8 cellular contexts compared by ENCODE assay signal in the genomic region with DNA sequence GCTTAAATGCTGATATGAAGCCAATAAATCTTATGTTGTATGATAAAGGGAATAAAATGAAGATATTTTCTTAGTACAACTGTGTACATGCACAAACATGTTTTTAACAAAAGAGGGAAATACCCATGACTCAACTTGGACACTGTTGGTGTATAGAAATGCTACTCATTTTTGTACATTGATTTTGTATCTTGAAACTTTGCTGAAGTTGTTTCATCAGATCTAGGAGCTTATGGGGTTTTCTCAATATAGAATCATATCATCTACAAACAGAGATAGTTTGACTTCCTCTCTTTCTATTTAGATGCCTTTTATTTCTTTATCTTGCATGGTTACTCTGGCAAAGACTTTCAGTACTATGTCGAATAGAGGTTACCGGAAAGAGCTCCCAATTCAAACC. TPM values are rescaled to one million over a fixed set of nuclear protein-coding genes. Genes with fewer than 3 reads are reported as not detected.
A peak's percentile ranks its signal among the peaks of the same experiment; 100 is the strongest.
DNase-seq lines count a peak whose midpoint lies in the region; ATAC-seq, FAIRE-seq and TF ChIP-seq lines count a peak whose summit lies in the region.
"Not testable (repeated sequence)": the region's sequence is repeated elsewhere in the genome, so short reads cannot be mapped to it uniquely, and the experiment has no call there.
"Had no signal": no experiment of that assay in that cellular context is flagged by ENCODE, and none has a peak within 500 bp of the region (broad histone marks: within the 10 kb centered on the region; RNA-seq: fewer than 3 reads in every experiment).

No MANE protein-coding gene starts in this region.

- not testable (repeated sequence) for H3K4me2 ChIP-seq in OCI-LY3 (ENCODE audit: low read length)

- H3K79me2 ChIP-seq in OCI-LY3 (ENCODE audit: low read length) = not testable (repeated sequence)

- DNase-seq in GM12865 (ENCODE audit: low read depth) = peak; percentile 43
- DNase-seq in activated T-cell treated with anti-CD3 and anti-CD28 coated beads, Interleukin-2, amount 50 U/mL, for 72 hours = not testable (repeated sequence)

- not testable (repeated sequence) for H3K36me3 ChIP-seq in OCI-LY3 (replicated peaks; ENCODE audit: low read depth, low read length)

- H3K9me3 Mint-ChIP-seq in activated T-cell treated with anti-CD3 and anti-CD28 coated beads, Interleukin-2, amount 50 U/mL, for 72 hours = peaks cover 8 to 10% of the 10 kb centered on the region in 2 donors

- ATAC-seq in GM18858 (IDR thresholded peaks at IDR 0.05; ENCODE audit: unreplicated experiment) (peak; percentile 64), GM21723 (IDR thresholded peaks at IDR 0.05; ENCODE audit: unreplicated experiment) (peak; percentile 68), HG02973 (IDR thresholded peaks at IDR 0.05; ENCODE audit: unreplicated experiment) (peak; percentile 61)
- ATAC-seq in activated T-cell treated with anti-CD3 and anti-CD28 coated beads, Interleukin-2, amount 50 U/mL, for 72 hours (replicated peaks in 1 of 2) = peak; percentile 75

- H3K27ac Mint-ChIP-seq in activated T-cell treated with anti-CD3 and anti-CD28 coated beads, Interleukin-2, amount 50 U/mL, for 72 hours = peak overlapping the region; percentile 97

- H3K27ac ChIP-seq in OCI-LY3 (ENCODE audit: low read length) = peak overlapping the region; percentile 67

- H2AFZ ChIP-seq in OCI-LY3 (ENCODE audit: low read depth, low read length) = not testable (repeated sequence)

- TF ChIP-seq CTCF in GM12865 (IDR thresholded peaks at IDR 0.05; ENCODE audit: insufficient read depth, low read depth, low read length, missing control alignments); OCI-LY3 (IDR thresholded peaks at IDR 0.05; ENCODE audit: low read depth, low read length): not testable (repeated sequence)

- peaks cover 35% of the 10 kb centered on the region for H3K4me1 Mint-ChIP-seq in activated T-cell treated with anti-CD3 and anti-CD28 coated beads, Interleukin-2, amount 50 U/mL, for 72 hours (ENCODE audit: low read depth)

- not testable (repeated sequence) for H3K9ac ChIP-seq in OCI-LY3 (ENCODE audit: low read length)

- H3K4me3 ChIP-seq in GM12865 (ENCODE audit: low read depth, low read length); OCI-LY3 (ENCODE audit: low read length): not testable (repeated sequence)

- peaks cover 11 to 22% of the 10 kb centered on the region in 2 donors for H3K36me3 Mint-ChIP-seq in activated T-cell treated with anti-CD3 and anti-CD28 coated beads, Interleukin-2, amount 50 U/mL, for 72 hours (ENCODE audit: insufficient read depth in 2 of 2)

- peak; percentile 31 for FAIRE-seq in endometrium (lab: Jason Lieb, UNC)

- H4K20me1 ChIP-seq in OCI-LY3 (ENCODE audit: insufficient read depth, low read length) = not testable (repeated sequence)

- H3K4me1 ChIP-seq in OCI-LY3 (ENCODE audit: low read length) = peaks cover 31% of the 10 kb centered on the region

- H3K27me3 ChIP-seq in OCI-LY3 (ENCODE audit: low read depth, low read length) = not testable (repeated sequence)

- H3K27me3 Mint-ChIP-seq in activated T-cell treated with anti-CD3 and anti-CD28 coated beads, Interleukin-2, amount 50 U/mL, for 72 hours (ENCODE audit: low read depth) = not testable (repeated sequence)

- H3K9me3 ChIP-seq in OCI-LY3 (ENCODE audit: insufficient read depth, low read length) = not testable (repeated sequence)

- peak overlapping the region; percentile 23 to 59 for H3K4me3 Mint-ChIP-seq in activated T-cell treated with anti-CD3 and anti-CD28 coated beads, Interleukin-2, amount 50 U/mL, for 72 hours

RNA-seq across cellular contexts. Expression of gene ADCY1, which starts 25.3 kb away (rescaled TPM):
- total RNA-seq in activated T-cell treated with anti-CD3 and anti-CD28 coated beads, Interleukin-2, amount 50 U/mL, for 72 hours = 10 to 100 TPM; 52.3 to 58.9 TPM
- total RNA-seq: T-helper 17 cell had no signal
